In the genomic region with DNA sequence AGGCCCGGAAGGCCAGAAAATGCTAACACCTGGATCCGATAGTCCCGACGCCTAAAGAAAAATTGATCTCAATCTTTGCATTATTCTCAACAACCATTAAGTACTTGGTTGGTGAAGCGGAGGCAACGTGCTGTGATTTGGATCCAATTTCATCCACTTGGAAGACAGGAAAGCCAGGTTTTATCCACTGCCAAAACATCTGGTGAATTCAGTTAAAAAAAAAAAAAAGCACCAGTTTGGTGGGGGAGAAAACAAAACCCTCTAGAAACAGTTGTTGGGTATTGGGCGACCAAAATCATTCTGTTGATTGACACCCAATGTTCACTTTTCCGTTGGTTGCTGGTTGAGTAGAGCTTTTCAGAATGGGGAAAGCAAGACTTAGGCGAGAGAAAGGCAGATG, we compare ENCODE assay signal across 9 cellular contexts. TPM values are rescaled to one million over a fixed set of nuclear protein-coding genes. Genes with fewer than 3 reads are reported as not detected.
DNase-seq lines count a peak whose midpoint lies in the region; ATAC-seq and TF ChIP-seq lines count a peak whose summit lies in the region.
"Had no signal": no experiment of that assay in that cellular context is flagged by ENCODE, and none has a peak within 500 bp of the region (broad histone marks: within the 10 kb centered on the region; RNA-seq: fewer than 3 reads in every experiment).

No MANE protein-coding gene starts in this region.

- no peaks in the 10 kb centered on the region for H3K27me3 Mint-ChIP-seq in CD8-positive, alpha-beta T cell (ENCODE audit: low read depth)

- H3K27ac Mint-ChIP-seq in CD8-positive, alpha-beta T cell, result no peak overlapping the region

- POLR2A ChIA-PET in CD8-positive, alpha-beta T cell (lab: Charles Lee), result interaction anchor here (0.7 kb wide), 1 partner anchor 238 kb away, joined by 5 read pairs; no protein-coding TSS in a partner anchor

- TF ChIP-seq POLR2A in prostate gland (IDR thresholded peaks at IDR 0.05), result no peak

- DNase-seq in CD8-positive, alpha-beta T cell, result no peak
- DNase-seq in NCI-H1105 (lab: John Stamatoyannopoulos, UW) (peak; percentile 64), prostate gland (ENCODE audit: low spot score) (no peak), dedifferentiated amniotic fluid mesenchymal stem cell (ENCODE audit: extremely low spot score) (no peak), NCI-H526 (lab: John Stamatoyannopoulos, UW) (no peak)
- DNase-seq in activated CD8-positive, alpha-beta memory T cell treated with anti-CD3 and anti-CD28 coated beads for 24 hours, result no peak
- DNase-seq: NCI-H82 had no signal

- no peak for ATAC-seq in CD8-positive, alpha-beta T cell
- ATAC-seq in GM19452 (IDR thresholded peaks at IDR 0.05; ENCODE audit: unreplicated experiment), result no peak

- H3K9me3 Mint-ChIP-seq in CD8-positive, alpha-beta T cell, result no peaks in the 10 kb centered on the region

- H3K36me3 Mint-ChIP-seq in CD8-positive, alpha-beta T cell, result no peaks in the 10 kb centered on the region

- no peak overlapping the region for H3K27ac ChIP-seq in CD8-positive, alpha-beta T cell (ENCODE audit: low read depth, low read length)
- H3K27ac ChIP-seq in duodenal mucosa (ENCODE audit: low read depth, low read length) (peak overlapping the region; percentile 15), prostate gland (peak overlapping the region; percentile 60 to 81)

- CTCF ChIA-PET in CD8-positive, alpha-beta T cell (lab: Charles Lee), result no interaction called here

- TF ChIP-seq CTCF in CD8-positive, alpha-beta T cell (IDR thresholded peaks at IDR 0.05), result no peak
- no peak for TF ChIP-seq CTCF in prostate gland (IDR thresholded peaks at IDR 0.05)

- no peak overlapping the region for H3K4me3 ChIP-seq in CD8-positive, alpha-beta T cell (ENCODE audit: low read depth, low read length)
- H3K4me3 ChIP-seq in duodenal mucosa (ENCODE audit: low read depth in 1 of 2, low read length in 2 of 2) (no peak overlapping the region), prostate gland (no peak overlapping the region)

- no peak overlapping the region for H3K9ac ChIP-seq in duodenal mucosa (ENCODE audit: low read depth in 1 of 2, low read length in 2 of 2)

- H3K4me1 Mint-ChIP-seq in CD8-positive, alpha-beta T cell (ENCODE audit: low read depth), result peaks cover 32% of the 10 kb centered on the region

- H3K4me3 Mint-ChIP-seq in CD8-positive, alpha-beta T cell, result peak overlapping the region; percentile 65

- H3K4me1 ChIP-seq in CD8-positive, alpha-beta T cell (ENCODE audit: insufficient read depth, low read length), result peaks cover 15% of the 10 kb centered on the region
- H3K4me1 ChIP-seq in duodenal mucosa (ENCODE audit: control insufficient read depth in 1 of 2, insufficient read depth in 2 of 2, low read length in 2 of 2), result peaks cover 12 to 25% of the 10 kb centered on the region in 2 donors
- peaks cover 2% of the 10 kb centered on the region for H3K4me1 ChIP-seq in prostate gland (replicated peaks)

- WGBS in prostate gland, result 19% methylated on average over 9 of the region's 9 CpGs

- no peaks in the 10 kb centered on the region for H3K27me3 ChIP-seq in CD8-positive, alpha-beta T cell (ENCODE audit: insufficient read depth, low read length)
- H3K27me3 ChIP-seq in duodenal mucosa (ENCODE audit: control insufficient read depth in 1 of 2, insufficient read depth in 2 of 2, low read length in 2 of 2) (no peaks in the 10 kb centered on the region), prostate gland (replicated peaks; ENCODE audit: insufficient read depth) (no peaks in the 10 kb centered on the region)

- intact Hi-C loops in CD8-positive, alpha-beta T cell (cut with DNase I, micrococcal nuclease), result no loop called here
- intact Hi-C loops in prostate gland (cut with DNase I), result loop anchor here (2.0 kb wide), 1 partner anchor 43 kb away; the partner anchor contains the start of gene MED13L

- H3K9me3 ChIP-seq in CD8-positive, alpha-beta T cell (ENCODE audit: low read length), result no peaks in the 10 kb centered on the region
- H3K9me3 ChIP-seq in duodenal mucosa (ENCODE audit: control insufficient read depth in 1 of 2, low read length in 2 of 2), result no peaks in the 10 kb centered on the region
- no peaks in the 10 kb centered on the region for H3K9me3 ChIP-seq in prostate gland

- H3K36me3 ChIP-seq in CD8-positive, alpha-beta T cell (ENCODE audit: insufficient read depth, low read length), result no peaks in the 10 kb centered on the region
- H3K36me3 ChIP-seq in duodenal mucosa (ENCODE audit: control insufficient read depth in 1 of 2, insufficient read depth in 2 of 2, low read length in 2 of 2), result no peaks in the 10 kb centered on the region
- no peaks in the 10 kb centered on the region for H3K36me3 ChIP-seq in prostate gland

RNA-seq across cellular contexts. Expression of gene MED13L, which starts 41.8 kb away (rescaled TPM):
- 100 to 1,000 TPM; 157 to 159 TPM for total RNA-seq in CD8-positive, alpha-beta T cell
- 100 to 1,000 TPM in 1 of 2 donors, 10 to 100 TPM in 1; 88.9 to 140 TPM for total RNA-seq in prostate gland
